11 cellular contexts compared by ENCODE assay signal in the genomic region with DNA sequence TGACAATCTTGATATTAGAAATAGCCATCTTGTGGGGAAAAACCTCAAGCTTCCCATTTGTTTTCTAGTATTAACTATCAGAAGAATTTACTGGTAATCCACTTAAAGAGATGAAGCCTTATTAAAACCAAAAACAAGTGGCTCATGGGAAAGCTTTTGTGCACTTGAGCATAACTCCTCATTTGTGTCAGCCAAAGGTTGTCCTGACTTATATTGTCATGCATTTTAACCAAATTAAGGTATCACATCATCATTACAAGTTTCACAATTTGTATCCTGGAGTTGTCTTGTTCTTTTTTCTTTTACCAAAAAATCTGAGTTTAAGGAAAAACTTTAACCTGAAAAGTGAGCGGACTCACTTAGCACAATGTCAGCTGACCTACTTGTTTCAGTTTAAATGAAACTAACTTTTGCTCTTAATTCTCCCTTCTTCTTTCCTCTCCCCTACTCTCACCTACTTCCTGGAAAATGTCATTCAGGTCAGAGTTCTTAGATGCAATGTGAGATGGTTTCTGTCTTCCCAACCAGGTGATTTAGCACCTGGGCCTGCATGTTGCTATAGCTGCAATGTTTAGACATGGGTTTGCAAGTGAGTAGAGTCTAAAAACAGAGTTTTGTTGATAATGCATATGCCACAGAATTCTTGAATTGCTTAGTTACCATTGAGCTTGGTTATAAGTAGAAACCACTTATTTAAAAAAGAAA.
A peak's percentile ranks its signal among the peaks of the same experiment; 100 is the strongest.
DNase-seq lines count a peak whose midpoint lies in the region; ATAC-seq, FAIRE-seq and TF ChIP-seq lines count a peak whose summit lies in the region.
"Had no signal": no experiment of that assay in that cellular context is flagged by ENCODE, and none has a peak within 500 bp of the region (broad histone marks: within the 10 kb centered on the region; RNA-seq: fewer than 3 reads in every experiment).

No MANE protein-coding gene starts in this region.

- no peaks in the 10 kb centered on the region for H3K9me3 ChIP-seq in OCI-LY3 (ENCODE audit: insufficient read depth, low read length)
- H3K9me3 ChIP-seq: body of pancreas had no signal

- peak overlapping the region; percentile 96 for H3K27ac ChIP-seq in OCI-LY3 (ENCODE audit: low read length)
- H3K27ac ChIP-seq: body of pancreas had no signal

- no peaks in the 10 kb centered on the region for H3K27me3 Mint-ChIP-seq in activated naive CD4-positive, alpha-beta T cell treated with anti-CD3 and anti-CD28 coated beads for 36 hours (ENCODE audit: low read depth)
- peaks cover 3% of the 10 kb centered on the region for H3K27me3 Mint-ChIP-seq in stimulated activated naive CD8-positive, alpha-beta T cell treated with anti-CD3 and anti-CD28 coated beads, Interleukin-15, Interleukin-2, amounts not matched to agents 100 ng/mL and 50 ng/mL, for 24 hours

- H3K79me2 ChIP-seq in OCI-LY3 (ENCODE audit: low read length), result peaks cover 6% of the 10 kb centered on the region

- H3K27ac Mint-ChIP-seq in activated naive CD4-positive, alpha-beta T cell treated with anti-CD3 and anti-CD28 coated beads for 36 hours, result peak overlapping the region; percentile 54
- H3K27ac Mint-ChIP-seq in stimulated activated naive CD8-positive, alpha-beta T cell treated with anti-CD3 and anti-CD28 coated beads, Interleukin-15, Interleukin-2, amounts not matched to agents 100 ng/mL and 50 ng/mL, for 24 hours, result no peak overlapping the region

- H3K9ac ChIP-seq in OCI-LY3 (ENCODE audit: low read length), result peak overlapping the region; percentile 63

- TF ChIP-seq CTCF in OCI-LY3 (IDR thresholded peaks at IDR 0.05; ENCODE audit: low read depth, low read length), result no peak

- H3K4me2 ChIP-seq in OCI-LY3 (ENCODE audit: low read length), result peak overlapping the region; percentile 96

- H3K9me3 Mint-ChIP-seq in activated naive CD4-positive, alpha-beta T cell treated with anti-CD3 and anti-CD28 coated beads for 36 hours, result no peaks in the 10 kb centered on the region
- no peaks in the 10 kb centered on the region for H3K9me3 Mint-ChIP-seq in stimulated activated naive CD8-positive, alpha-beta T cell treated with anti-CD3 and anti-CD28 coated beads, Interleukin-15, Interleukin-2, amounts not matched to agents 100 ng/mL and 50 ng/mL, for 24 hours

- peak overlapping the region; percentile 73 for H3K4me3 ChIP-seq in OCI-LY3 (ENCODE audit: low read length)
- H3K4me3 ChIP-seq: body of pancreas had no signal

- CTCF ChIA-PET in activated naive CD4-positive, alpha-beta T cell treated with anti-CD3 and anti-CD28 coated beads for 36 hours (lab: Charles Lee), result interaction anchor here (0.6 to 10.8 kb wide), 13 partner anchors 9 to 241 kb away, joined by 3 to 161 read pairs (median 5); partner anchors contain the start of gene TNFAIP3

- intact Hi-C loops in activated naive CD4-positive, alpha-beta T cell treated with anti-CD3 and anti-CD28 coated beads for 36 hours (cut with micrococcal nuclease), result loop anchor here (1.0 to 5.0 kb wide), 6 partner anchors 18 to 288 kb away; partner anchors contain the start of gene PERP

- peak; percentile 53 for ATAC-seq in HG02852 (IDR thresholded peaks at IDR 0.05; ENCODE audit: unreplicated experiment)
- ATAC-seq: body of pancreas had no signal

- DNase-seq in activated naive CD4-positive, alpha-beta T cell treated with anti-CD3 and anti-CD28 coated beads for 36 hours, result peak; percentile 54
- DNase-seq in activated naive CD4-positive, alpha-beta T cell treated with anti-CD3 and anti-CD28 coated beads, Interleukin-2, amount 50 U/mL, for 16 hours, result no peak
- DNase-seq in H54 (ENCODE audit: insufficient read length, low spot score) (no peak), ACHN (no peak), DMS 273 (lab: John Stamatoyannopoulos, UW; ENCODE audit: unreplicated experiment) (no peak)
- DNase-seq: body of pancreas, C1 segment of cervical spinal cord, NCI-H1105 treated with DMSO at 0.1 percent for 48 hours had no signal

- no peak overlapping the region for H2AFZ ChIP-seq in OCI-LY3 (ENCODE audit: low read depth, low read length)

- in situ Hi-C loops in ACHN (cut with HindIII; ENCODE audit: low pct_ligation_motif_present, low pct_unique_long_range_greater_than_20kb, low sequenced_read_pairs), result no loop called here

- no peak for TF ChIP-seq POLR2A in H54 (IDR thresholded peaks at IDR 0.05; ENCODE audit: low read depth, low read length)

- H3K36me3 Mint-ChIP-seq in activated naive CD4-positive, alpha-beta T cell treated with anti-CD3 and anti-CD28 coated beads for 36 hours (ENCODE audit: low read depth), result no peaks in the 10 kb centered on the region
- H3K36me3 Mint-ChIP-seq in stimulated activated naive CD8-positive, alpha-beta T cell treated with anti-CD3 and anti-CD28 coated beads, Interleukin-15, Interleukin-2, amounts not matched to agents 100 ng/mL and 50 ng/mL, for 24 hours (ENCODE audit: low read depth), result no peaks in the 10 kb centered on the region

- H3K4me1 ChIP-seq in OCI-LY3 (ENCODE audit: low read length), result peaks cover 76% of the 10 kb centered on the region
- H3K4me1 ChIP-seq: body of pancreas had no signal

- H4K20me1 ChIP-seq in OCI-LY3 (ENCODE audit: insufficient read depth, low read length), result no peaks in the 10 kb centered on the region

- H3K4me3 Mint-ChIP-seq in activated naive CD4-positive, alpha-beta T cell treated with anti-CD3 and anti-CD28 coated beads for 36 hours, result peak overlapping the region; percentile 14
- H3K4me3 Mint-ChIP-seq in stimulated activated naive CD8-positive, alpha-beta T cell treated with anti-CD3 and anti-CD28 coated beads, Interleukin-15, Interleukin-2, amounts not matched to agents 100 ng/mL and 50 ng/mL, for 24 hours, result peak overlapping the region; percentile 4

- H3K36me3 ChIP-seq in OCI-LY3 (replicated peaks; ENCODE audit: low read depth, low read length), result no peaks in the 10 kb centered on the region

- FAIRE-seq in H54 (lab: Jason Lieb, UNC), result no peak

- H3K4me1 Mint-ChIP-seq in activated naive CD4-positive, alpha-beta T cell treated with anti-CD3 and anti-CD28 coated beads for 36 hours (ENCODE audit: low read depth), result peaks cover 38% of the 10 kb centered on the region
- peaks cover 30% of the 10 kb centered on the region for H3K4me1 Mint-ChIP-seq in stimulated activated naive CD8-positive, alpha-beta T cell treated with anti-CD3 and anti-CD28 coated beads, Interleukin-15, Interleukin-2, amounts not matched to agents 100 ng/mL and 50 ng/mL, for 24 hours (ENCODE audit: low read depth)

- no peaks in the 10 kb centered on the region for H3K27me3 ChIP-seq in OCI-LY3 (ENCODE audit: low read depth, low read length)
- H3K27me3 ChIP-seq: body of pancreas had no signal
